In genomic region chr1:209375681-209376360, GRCh38 we compare ENCODE assay signal across 18 cellular contexts.
DNase-seq lines count a peak whose midpoint lies in the region; ATAC-seq, FAIRE-seq and TF ChIP-seq lines count a peak whose summit lies in the region.
"Had no signal": no experiment of that assay in that cellular context is flagged by ENCODE, and none has a peak within 500 bp of the region (broad histone marks: within the 10 kb centered on the region; RNA-seq: fewer than 3 reads in every experiment).

No MANE protein-coding gene starts in this region.

- H3K36me3 ChIP-seq in fibroblast of lung (ENCODE audit: control insufficient read depth, insufficient read depth, low read length) (no peaks in the 10 kb centered on the region), parathyroid adenoma (ENCODE audit: control insufficient read depth, insufficient read depth, low read length) (no peaks in the 10 kb centered on the region)
- H3K36me3 ChIP-seq: HAP-1, vagina had no signal

- no peaks in the 10 kb centered on the region for H3K9me3 ChIP-seq in fibroblast of lung (ENCODE audit: control insufficient read depth, insufficient read depth, low read depth, low read length)
- H3K9me3 ChIP-seq in parathyroid adenoma (ENCODE audit: control insufficient read depth, low read length), result no peaks in the 10 kb centered on the region
- H3K9me3 ChIP-seq: HAP-1, vagina had no signal

- no peaks in the 10 kb centered on the region for H4K20me1 ChIP-seq in fibroblast of lung (ENCODE audit: control insufficient read depth, extremely low read depth, insufficient read depth, low read length)

- H3K27ac ChIP-seq in fibroblast of lung (ENCODE audit: insufficient read depth, low read length) (peak overlapping the region; percentile 12), parathyroid adenoma (no peak overlapping the region)
- H3K27ac ChIP-seq: vagina had no signal

- TF ChIP-seq CTCF in fibroblast of lung (conservative IDR thresholded peaks at IDR 0.05 in 1 of 2, IDR thresholded peaks at IDR 0.05 in 1 of 2; ENCODE audit: low read depth in 1 of 2, low read length in 2 of 2) (no peak), parathyroid adenoma (IDR thresholded peaks at IDR 0.05) (no peak)

- H3K9ac ChIP-seq in fibroblast of lung (ENCODE audit: insufficient read depth, low read length) (no peak overlapping the region), parathyroid adenoma (no peak overlapping the region)

- H2AFZ ChIP-seq in fibroblast of lung (ENCODE audit: low read length) (peak overlapping the region; percentile 30), parathyroid adenoma (peak overlapping the region; percentile 28)

- no peaks in the 10 kb centered on the region for H3K79me2 ChIP-seq in fibroblast of lung (ENCODE audit: control insufficient read depth, insufficient read depth, low read length)
- no peaks in the 10 kb centered on the region for H3K79me2 ChIP-seq in parathyroid adenoma

- peak; percentile 20 for DNase-seq in GM03348 (ENCODE audit: low spot score)
- DNase-seq in RCC 7860 (ENCODE audit: low spot score), result no peak
- peak; percentile 56 to 73 for DNase-seq in fibroblast of lung (ENCODE audit: low read depth in 2 of 2)
- no peak for DNase-seq in NCI-H2196 treated with DMSO at 0.1 percent for 48 hours (lab: John Stamatoyannopoulos, UW; ENCODE audit: unreplicated experiment)
- DNase-seq: activated naive CD8-positive, alpha-beta T cell treated with anti-CD3 and anti-CD28 coated beads, Interleukin-2, amount 10 ng/mL, durations not matched to agents 7 days and 5 days; dermis blood vessel endothelial cell; MM.1S; NCI-H2171 treated with DMSO at 0.1 percent for 48 hours; stimulated activated CD4-positive, alpha-beta T cell treated with anti-CD3 and anti-CD28 coated beads, Interleukin-1b, Interleukin-23, amount 100 ng/mL, for 48 hours had no signal

- peak; percentile 45 for FAIRE-seq in RCC 7860 (lab: Jason Lieb, UNC)
- FAIRE-seq: frontal cortex, G401.6, islet of Langerhans had no signal

- no peak overlapping the region for H3K4me3 ChIP-seq in fibroblast of lung (replicated peaks in 1 of 4; ENCODE audit: control extremely low read depth in 1 of 4, insufficient read depth in 1 of 4, low read depth in 3 of 4, low read length in 4 of 4)
- no peak overlapping the region for H3K4me3 ChIP-seq in parathyroid adenoma (ENCODE audit: low read depth, low read length)
- H3K4me3 ChIP-seq: HAP-1, vagina had no signal

- ATAC-seq in GM18907 (IDR thresholded peaks at IDR 0.05; ENCODE audit: unreplicated experiment) (no peak), HG02981 (IDR thresholded peaks at IDR 0.05; ENCODE audit: unreplicated experiment) (no peak), HG02970 (IDR thresholded peaks at IDR 0.05; ENCODE audit: low FRiP score, unreplicated experiment) (no peak)

- H3K4me2 ChIP-seq in fibroblast of lung (ENCODE audit: extremely low read depth, insufficient read depth, low read length), result peak overlapping the region; percentile 62
- H3K4me2 ChIP-seq in parathyroid adenoma (ENCODE audit: low read length), result no peak overlapping the region

- peaks cover 7% of the 10 kb centered on the region for H3K4me1 ChIP-seq in fibroblast of lung (ENCODE audit: control insufficient read depth, extremely low read depth, insufficient read depth, low read length)
- H3K4me1 ChIP-seq in parathyroid adenoma, result peaks cover 23% of the 10 kb centered on the region
- H3K4me1 ChIP-seq: vagina had no signal

- H3K27me3 ChIP-seq in fibroblast of lung (ENCODE audit: control insufficient read depth, insufficient read depth, low read length) (no peaks in the 10 kb centered on the region), parathyroid adenoma (ENCODE audit: control insufficient read depth, insufficient read depth, low read length) (no peaks in the 10 kb centered on the region)
- H3K27me3 ChIP-seq: vagina had no signal

Comparison
In these comparisons a context has a peak if more than half of its experiments do, and no peak if none do; other contexts are left out.
1. DNase-seq: peak in GM03348 (single experiment) and fibroblast of lung (2 of 2); none in RCC 7860 (single experiment) and NCI-H2196 treated with DMSO at 0.1 percent for 48 hours (single experiment).